8 cellular contexts compared by ENCODE assay signal in genomic region chr11:112087212-112087611, GRCh38.
DNase-seq lines count a peak whose midpoint lies in the region; ATAC-seq and TF ChIP-seq lines count a peak whose summit lies in the region.

No MANE protein-coding gene starts in this region.

- DNase-seq in nephron progenitor cell (peak; percentile 6), caudate nucleus (lab: John Stamatoyannopoulos, UW) (no peak), CD1c-positive myeloid dendritic cell (ENCODE audit: extremely low spot score) (no peak)

- H3F3A ChIP-seq in DOHH2 (ENCODE audit: control insufficient read depth, insufficient read depth), result peaks cover 17% of the 10 kb centered on the region
- H3F3A ChIP-seq in OCI-LY1 (ENCODE audit: insufficient read depth, low read length), result no peaks in the 10 kb centered on the region; the same call in 1 of the 2 replicates

- H3K27ac ChIP-seq in DOHH2 (ENCODE audit: low read depth, low read length), result peak overlapping the region; percentile 58
- peak overlapping the region; percentile 47 for H3K27ac ChIP-seq in OCI-LY1 (ENCODE audit: low read depth, low read length, poor library complexity, severe bottlenecking)
- H3K27ac ChIP-seq in caudate nucleus (ENCODE audit: low read depth, low read length), result no peak overlapping the region

- H3K9me2 ChIP-seq in DOHH2 (replicated peaks; ENCODE audit: control insufficient read depth, low read length) (no peaks in the 10 kb centered on the region), OCI-LY1 (ENCODE audit: low read depth, low read length) (no peaks in the 10 kb centered on the region)

- peaks cover 30% of the 10 kb centered on the region for H3K4me1 ChIP-seq in DOHH2 (ENCODE audit: control insufficient read depth, low read length)
- H3K4me1 ChIP-seq in OCI-LY1 (ENCODE audit: insufficient read depth, low read length, severe bottlenecking), result peaks cover 31% of the 10 kb centered on the region
- peaks cover 7% of the 10 kb centered on the region for H3K4me1 ChIP-seq in endocrine pancreas (ENCODE audit: control insufficient read depth, insufficient read depth, low read length)

- H3K9me3 Mint-ChIP-seq in nephron progenitor cell, result no peaks in the 10 kb centered on the region

- TF ChIP-seq CTCF in DOHH2 (IDR thresholded peaks at IDR 0.05; ENCODE audit: low read depth, low read length, poor library complexity, severe bottlenecking), result no peak
- no peak for TF ChIP-seq CTCF in OCI-LY1 (IDR thresholded peaks at IDR 0.05; ENCODE audit: low read length)
- TF ChIP-seq CTCF in nephron progenitor cell (IDR thresholded peaks at IDR 0.05), result no peak

- H3K4me2 ChIP-seq in DOHH2 (ENCODE audit: low read length) (peak overlapping the region; percentile 98), OCI-LY1 (ENCODE audit: low read length) (peak overlapping the region; percentile 84)

- H4K20me1 ChIP-seq in DOHH2 (ENCODE audit: control insufficient read depth, insufficient read depth, low read depth, low read length) (no peaks in the 10 kb centered on the region; the same call in 1 of the 2 replicates), OCI-LY1 (ENCODE audit: insufficient read depth, low read length) (no peaks in the 10 kb centered on the region)

- H3K36me3 ChIP-seq in DOHH2 (ENCODE audit: control insufficient read depth, low read length), result peaks cover 92% of the 10 kb centered on the region
- H3K36me3 ChIP-seq in OCI-LY1 (ENCODE audit: insufficient read depth, low read length), result peaks cover 89% of the 10 kb centered on the region
- H3K36me3 ChIP-seq in endocrine pancreas (ENCODE audit: control insufficient read depth, insufficient read depth, low read length), result peaks cover 4% of the 10 kb centered on the region

- H3K27me3 Mint-ChIP-seq in nephron progenitor cell (ENCODE audit: low read depth, poor library complexity), result no peaks in the 10 kb centered on the region

- peaks cover 50% of the 10 kb centered on the region for H3K4me1 Mint-ChIP-seq in nephron progenitor cell

- peaks cover 80% of the 10 kb centered on the region for H3K36me3 Mint-ChIP-seq in nephron progenitor cell (ENCODE audit: low read depth)

- H3K9ac ChIP-seq in OCI-LY1 (ENCODE audit: low read length) (peak overlapping the region; percentile 88), endocrine pancreas (ENCODE audit: control insufficient read depth, insufficient read depth, low read length) (peak overlapping the region; percentile 93)

- peak overlapping the region; percentile 100 for H3K4me3 Mint-ChIP-seq in nephron progenitor cell

- no peaks in the 10 kb centered on the region for H3K9me3 ChIP-seq in DOHH2 (ENCODE audit: control insufficient read depth, insufficient read depth, low read length)
- H3K9me3 ChIP-seq in OCI-LY1 (ENCODE audit: low read length), result no peaks in the 10 kb centered on the region
- H3K9me3 ChIP-seq in endocrine pancreas (ENCODE audit: control insufficient read depth, low read length), result no peaks in the 10 kb centered on the region

- H2AFZ ChIP-seq in OCI-LY1 (ENCODE audit: low read length), result no peak overlapping the region

- ATAC-seq in GM19351 (IDR thresholded peaks at IDR 0.05; ENCODE audit: unreplicated experiment), result no peak
- ATAC-seq in GM21447 (IDR thresholded peaks at IDR 0.05; ENCODE audit: unreplicated experiment), result no peak

- peak overlapping the region; percentile 96 for H3K27ac Mint-ChIP-seq in nephron progenitor cell

- H3K4me3 ChIP-seq in DOHH2 (ENCODE audit: low read length) (peak overlapping the region; percentile 97), OCI-LY1 (ENCODE audit: low read depth, low read length, poor library complexity, severe bottlenecking) (peak overlapping the region; percentile 83), endocrine pancreas (ENCODE audit: control insufficient read depth, insufficient read depth, low read length) (peak overlapping the region; percentile 98)

- H3K79me2 ChIP-seq in DOHH2 (ENCODE audit: control insufficient read depth, low read length) (peaks cover 81% of the 10 kb centered on the region), OCI-LY1 (ENCODE audit: insufficient read depth, low read length) (peaks cover 51% of the 10 kb centered on the region)

- no peaks in the 10 kb centered on the region for H3K27me3 ChIP-seq in DOHH2 (ENCODE audit: control insufficient read depth, low read length)
- H3K27me3 ChIP-seq in OCI-LY1 (ENCODE audit: insufficient read depth, low read length), result no peaks in the 10 kb centered on the region
- no peaks in the 10 kb centered on the region for H3K27me3 ChIP-seq in endocrine pancreas (ENCODE audit: control insufficient read depth, insufficient read depth, low read length)
